Comparison of ENCODE assay signal across 8 cellular contexts in genomic region chr6:44223471-44224153, GRCh38. TPM values are rescaled to one million over a fixed set of nuclear protein-coding genes. Genes with fewer than 3 reads are reported as not detected.
A peak's percentile ranks its signal among the peaks of the same experiment; 100 is the strongest.
DNase-seq lines count a peak whose midpoint lies in the region; ATAC-seq and TF ChIP-seq lines count a peak whose summit lies in the region.

Gene SLC29A1, plus strand, starts transcription at chr6:44223595. Its CDS starts 3,719 bp downstream, at chr6:44227314.

- peak; percentile 38 for ATAC-seq in GM19043 (IDR thresholded peaks at IDR 0.05; ENCODE audit: low read depth, unreplicated experiment)
- peak; percentile 44 for ATAC-seq in PC-3

- H3K4me1 ChIP-seq in PC-3 (ENCODE audit: insufficient read depth, low read length): peaks cover 24% of the 10 kb centered on the region
- peaks cover 22 to 85% of the 10 kb centered on the region in 2 donors for H3K4me1 ChIP-seq in muscle layer of duodenum (ENCODE audit: control insufficient read depth in 1 of 2, insufficient read depth in 2 of 2, low read length in 2 of 2)

- H4K20me1 ChIP-seq in PC-3 (ENCODE audit: low read length): peaks cover 5% of the 10 kb centered on the region; the same call in 1 of the 2 replicates

- peak within 1 kb of the TSS; percentile 60 for H3K9ac ChIP-seq in PC-3 (ENCODE audit: low read length)

- BruUV-seq in PC-3 (replicated peaks; lab: Mats Ljungman, UMichigan): no TSS peak

- no peaks in the 10 kb centered on the region for H3K27me3 ChIP-seq in PC-3 (ENCODE audit: low read length)
- H3K27me3 ChIP-seq in muscle layer of duodenum (ENCODE audit: low read depth, low read length): no peaks in the 10 kb centered on the region

- intact Hi-C loops in PC-3 (cut with micrococcal nuclease): no loop called here

- H3K9me2 ChIP-seq in PC-3 (replicated peaks; ENCODE audit: low read length): no peaks in the 10 kb centered on the region

- H3K27ac ChIP-seq in PC-3 (ENCODE audit: low read length): no peak within 1 kb of the TSS
- peak within 1 kb of the TSS; percentile 51 for H3K27ac ChIP-seq in muscle layer of duodenum (ENCODE audit: low read length)

- no peaks in the 10 kb centered on the region for H3K36me3 ChIP-seq in PC-3 (ENCODE audit: low read depth, low read length)
- H3K36me3 ChIP-seq in muscle layer of duodenum (ENCODE audit: control insufficient read depth in 1 of 2, insufficient read depth in 2 of 2, low read length in 2 of 2): no peaks in the 10 kb centered on the region

- TF ChIP-seq CTCF in PC-3 (conservative IDR thresholded peaks at IDR 0.05; ENCODE audit: low read depth, low read length): no peak; the same call in 1 of the 2 replicates

- POLR2A ChIA-PET in PC-3 (lab: Charles Lee; ENCODE audit: unreplicated experiment): interaction anchor here (0.5 to 0.6 kb wide), 6 partner anchors 19 to 587 kb away, joined by 3 to 20 read pairs (median 4); partner anchors contain the start of gene SLC35B2

- H3K9me3 ChIP-seq in PC-3 (ENCODE audit: low read length): no peaks in the 10 kb centered on the region
- H3K9me3 ChIP-seq in muscle layer of duodenum (ENCODE audit: control insufficient read depth in 1 of 2, low read length in 2 of 2): no peaks in the 10 kb centered on the region

- DNase-seq in AG08396 (ENCODE audit: low spot score): peak; percentile 93
- DNase-seq in HT1080 (ENCODE audit: low read depth): peak; percentile 54
- peak; percentile 72 for DNase-seq in PC-3
- peak; percentile 81 for DNase-seq in activated T-cell treated with anti-CD3 and anti-CD28 coated beads for 48 hours (ENCODE audit: low read depth)
- DNase-seq in erythroblast (lab: John Stamatoyannopoulos, UW): peak; percentile 84 to 87
- peak; percentile 69 to 76 for DNase-seq in stimulated activated CD8-positive, alpha-beta memory T cell treated with anti-CD3 and anti-CD28 coated beads, Interleukin-7, amount 100 ng/mL, for 48 hours (ENCODE audit: extremely low read depth in 1 of 2, low read depth in 1 of 2)

- peak; percentile 51 for TF ChIP-seq POLR2A in erythroblast (IDR thresholded peaks at IDR 0.05; ENCODE audit: low read length)

- CTCF ChIA-PET in PC-3 (lab: Charles Lee): interaction anchor here (0.9 to 1.5 kb wide), 2 partner anchors 11 to 14 kb away, joined by 3 to 5 read pairs; no protein-coding TSS in a partner anchor

- peaks cover 32% of the 10 kb centered on the region for H3K79me2 ChIP-seq in PC-3 (ENCODE audit: low read length)

- peaks cover 4% of the 10 kb centered on the region for H3F3A ChIP-seq in PC-3 (ENCODE audit: low read length, unreplicated experiment)

- peak within 1 kb of the TSS; percentile 85 for H3K4me2 ChIP-seq in PC-3 (ENCODE audit: low read length)

- H2AFZ ChIP-seq in PC-3 (ENCODE audit: low read length): peak within 1 kb of the TSS; percentile 80

- peak within 1 kb of the TSS; percentile 69 for H3K4me3 ChIP-seq in PC-3 (ENCODE audit: low read length)
- peak within 1 kb of the TSS; percentile 62 to 76 for H3K4me3 ChIP-seq in muscle layer of duodenum (ENCODE audit: low read depth in 1 of 2, low read length in 2 of 2)

RNA-seq across cellular contexts. Expression of gene SLC29A1, which starts in this region (rescaled TPM):
- 55.2 and 78.8 TPM in 2 replicates for total RNA-seq in HT1080 (2014; rRNA removed; shearing (Covaris generic))
- 53.9 and 62.8 TPM in 2 replicates for polyA plus RNA-seq in HT1080 (2015; cell fraction: cytosol; rRNA removed)
- 128 and 144 TPM in 2 replicates for polyA plus RNA-seq in HT1080 (2015; cell fraction: nucleus; rRNA removed)
- total RNA-seq in PC-3 (2014; rRNA removed): 54.7 and 60.4 TPM in 2 replicates
